Comparison of ENCODE assay signal across 17 cellular contexts in the genomic region with DNA sequence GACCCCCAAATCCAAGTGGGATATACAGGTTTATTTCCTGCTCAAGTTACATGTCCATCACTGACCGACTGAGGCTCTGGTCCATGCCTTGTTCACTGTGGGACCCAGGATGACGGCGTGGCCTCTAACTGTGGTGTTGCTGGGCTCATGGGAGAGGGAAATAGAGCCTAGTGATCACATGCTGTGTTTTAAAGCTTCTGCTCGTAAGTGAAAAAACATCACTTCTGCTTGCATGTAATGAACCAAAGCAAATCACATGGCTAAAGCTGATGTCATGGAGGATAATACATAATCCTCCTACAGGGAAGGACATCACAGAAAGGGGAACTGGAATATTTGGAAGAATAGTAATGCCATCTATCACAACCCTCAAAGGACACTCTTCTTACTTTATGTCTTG.
"Had no signal": no experiment of that assay in that cellular context is flagged by ENCODE, and none has a peak within 500 bp of the region (broad histone marks: within the 10 kb centered on the region; RNA-seq: fewer than 3 reads in every experiment).

No MANE protein-coding gene starts in this region.

- H3K4me1 ChIP-seq: gastrocnemius medialis, pancreas had no signal

- DNase-seq: activated CD4-positive, alpha-beta memory T cell treated with anti-CD3 and anti-CD28 coated beads for 36 hours; activated CD4-positive, alpha-beta T cell treated with anti-CD3 and anti-CD28 coated beads for 36 hours; activated CD8-positive, alpha-beta memory T cell treated with anti-CD3 and anti-CD28 coated beads, Interleukin-2, amount 10 ng/mL, durations not matched to agents 7 days and 5 days; activated naive CD4-positive, alpha-beta T cell treated with anti-CD3 and anti-CD28 coated beads, Interleukin-2, amount 10 ng/mL, durations not matched to agents 7 days and 5 days; activated T-cell treated with anti-CD3 and anti-CD28 coated beads, Interleukin-2, amount 50 U/mL, for 1 hour; dorsolateral prefrontal cortex; endodermal cell; gastrocnemius medialis; islet precursor cell; stimulated activated CD4-positive, alpha-beta T cell treated with anti-CD3 and anti-CD28 coated beads, Interleukin-15, amount 100 ng/mL, for 24 hours; stimulated activated CD4-positive, alpha-beta T cell treated with anti-CD3 and anti-CD28 coated beads, Interleukin-4, amount 100 ng/mL, for 1 hour; stimulated activated naive CD4-positive, alpha-beta T cell; T-helper 1 cell; WERI-Rb-1 had no signal

- H3K27ac ChIP-seq: cardiac muscle cell, dorsolateral prefrontal cortex, gastrocnemius medialis, pancreas, WERI-Rb-1 had no signal

- H3K9me3 ChIP-seq: gastrocnemius medialis, pancreas had no signal

- H3K4me3 ChIP-seq: cardiac muscle cell, dorsolateral prefrontal cortex, gastrocnemius medialis, pancreas had no signal

- H3K36me3 ChIP-seq: cardiac muscle cell, gastrocnemius medialis, pancreas, WERI-Rb-1 had no signal

- H3K27me3 ChIP-seq: cardiac muscle cell, gastrocnemius medialis, pancreas had no signal

- ATAC-seq: activated CD4-positive, alpha-beta T cell treated with anti-CD3 and anti-CD28 coated beads for 36 hours; activated CD8-positive, alpha-beta memory T cell treated with anti-CD3 and anti-CD28 coated beads, Interleukin-2, amount 10 ng/mL, durations not matched to agents 7 days and 5 days; left lobe of liver had no signal

- FAIRE-seq: pancreas had no signal
